1 cellular context compared by ENCODE assay signal in genomic region chr12:49622501-49623141, GRCh38.
TF ChIP-seq lines count a peak whose summit lies in the region.

No MANE protein-coding gene starts in this region.

TF ChIP-seq in HEK293, 187 proteins besides CTCF, POLR2A, EP300 and RAD21 (continued from another document and continues in another):
- no peak for TF ChIP-seq PRDM4 (tag by site-specific recombination; IDR thresholded peaks at IDR 0.05)
- TF ChIP-seq, protein P1, sequence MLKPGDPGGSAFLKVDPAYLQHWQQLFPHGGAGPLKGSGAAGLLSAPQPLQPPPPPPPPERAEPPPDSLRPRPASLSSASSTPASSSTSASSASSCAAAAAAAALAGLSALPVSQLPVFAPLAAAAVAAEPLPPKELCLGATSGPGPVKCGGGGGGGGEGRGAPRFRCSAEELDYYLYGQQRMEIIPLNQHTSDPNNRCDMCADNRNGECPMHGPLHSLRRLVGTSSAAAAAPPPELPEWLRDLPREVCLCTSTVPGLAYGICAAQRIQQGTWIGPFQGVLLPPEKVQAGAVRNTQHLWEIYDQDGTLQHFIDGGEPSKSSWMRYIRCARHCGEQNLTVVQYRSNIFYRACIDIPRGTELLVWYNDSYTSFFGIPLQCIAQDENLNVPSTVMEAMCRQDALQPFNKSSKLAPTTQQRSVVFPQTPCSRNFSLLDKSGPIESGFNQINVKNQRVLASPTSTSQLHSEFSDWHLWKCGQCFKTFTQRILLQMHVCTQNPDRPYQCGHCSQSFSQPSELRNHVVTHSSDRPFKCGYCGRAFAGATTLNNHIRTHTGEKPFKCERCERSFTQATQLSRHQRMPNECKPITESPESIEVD (tag by site-specific recombination; IDR thresholded peaks at IDR 0.05), result no peak
- TF ChIP-seq KLF16 (tag by site-specific recombination; IDR thresholded peaks at IDR 0.05), result 0 out of 2 replicates have a peak, but pooled peaks have one; percentile 14
- no peak for TF ChIP-seq ZNF501 (tag by site-specific recombination; IDR thresholded peaks at IDR 0.05)
- no peak for TF ChIP-seq SETDB1 (IDR thresholded peaks at IDR 0.05; ENCODE audit: insufficient read length, low read length)
- TF ChIP-seq, protein P2, sequence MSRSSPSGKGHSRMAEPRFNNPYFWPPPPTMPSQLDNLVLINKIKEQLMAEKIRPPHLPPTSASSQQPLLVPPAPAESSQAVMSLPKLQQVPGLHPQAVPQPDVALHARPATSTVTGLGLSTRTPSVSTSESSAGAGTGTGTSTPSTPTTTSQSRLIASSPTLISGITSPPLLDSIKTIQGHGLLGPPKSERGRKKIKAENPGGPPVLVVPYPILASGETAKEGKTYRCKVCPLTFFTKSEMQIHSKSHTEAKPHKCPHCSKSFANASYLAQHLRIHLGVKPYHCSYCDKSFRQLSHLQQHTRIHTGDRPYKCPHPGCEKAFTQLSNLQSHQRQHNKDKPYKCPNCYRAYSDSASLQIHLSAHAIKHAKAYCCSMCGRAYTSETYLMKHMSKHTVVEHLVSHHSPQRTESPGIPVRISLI (tag by site-specific recombination; IDR thresholded peaks at IDR 0.05), result peak; percentile 83; the same call in 1 of the 2 replicates
- no peak for TF ChIP-seq ZNF223 (tag by site-specific recombination; IDR thresholded peaks at IDR 0.05)
- TF ChIP-seq MZF1 (tag by site-specific recombination; IDR thresholded peaks at IDR 0.05; ENCODE audit: borderline replicate concordance), result 0 out of 2 replicates have a peak, but pooled peaks have one; percentile 41
- peak; percentile 64; the same call in 1 of the 2 replicates for TF ChIP-seq ZXDB (tag by site-specific recombination; IDR thresholded peaks at IDR 0.05)
- TF ChIP-seq SP3 (tag by site-specific recombination; IDR thresholded peaks at IDR 0.05), result no peak
- TF ChIP-seq, protein P3, sequence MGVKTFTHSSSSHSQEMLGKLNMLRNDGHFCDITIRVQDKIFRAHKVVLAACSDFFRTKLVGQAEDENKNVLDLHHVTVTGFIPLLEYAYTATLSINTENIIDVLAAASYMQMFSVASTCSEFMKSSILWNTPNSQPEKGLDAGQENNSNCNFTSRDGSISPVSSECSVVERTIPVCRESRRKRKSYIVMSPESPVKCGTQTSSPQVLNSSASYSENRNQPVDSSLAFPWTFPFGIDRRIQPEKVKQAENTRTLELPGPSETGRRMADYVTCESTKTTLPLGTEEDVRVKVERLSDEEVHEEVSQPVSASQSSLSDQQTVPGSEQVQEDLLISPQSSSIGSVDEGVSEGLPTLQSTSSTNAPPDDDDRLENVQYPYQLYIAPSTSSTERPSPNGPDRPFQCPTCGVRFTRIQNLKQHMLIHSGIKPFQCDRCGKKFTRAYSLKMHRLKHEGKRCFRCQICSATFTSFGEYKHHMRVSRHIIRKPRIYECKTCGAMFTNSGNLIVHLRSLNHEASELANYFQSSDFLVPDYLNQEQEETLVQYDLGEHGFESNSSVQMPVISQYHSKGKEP (tag by site-specific recombination; IDR thresholded peaks at IDR 0.05), result no peak
- TF ChIP-seq, protein P4, sequence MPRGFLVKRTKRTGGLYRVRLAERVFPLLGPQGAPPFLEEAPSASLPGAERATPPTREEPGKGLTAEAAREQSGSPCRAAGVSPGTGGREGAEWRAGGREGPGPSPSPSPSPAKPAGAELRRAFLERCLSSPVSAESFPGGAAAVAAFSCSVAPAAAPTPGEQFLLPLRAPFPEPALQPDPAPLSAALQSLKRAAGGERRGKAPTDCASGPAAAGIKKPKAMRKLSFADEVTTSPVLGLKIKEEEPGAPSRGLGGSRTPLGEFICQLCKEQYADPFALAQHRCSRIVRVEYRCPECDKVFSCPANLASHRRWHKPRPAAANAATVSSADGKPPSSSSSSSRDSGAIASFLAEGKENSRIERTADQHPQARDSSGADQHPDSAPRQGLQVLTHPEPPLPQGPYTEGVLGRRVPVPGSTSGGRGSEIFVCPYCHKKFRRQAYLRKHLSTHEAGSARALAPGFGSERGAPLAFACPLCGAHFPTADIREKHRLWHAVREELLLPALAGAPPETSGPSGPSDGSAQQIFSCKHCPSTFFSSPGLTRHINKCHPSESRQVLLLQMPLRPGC (tag by site-specific recombination; IDR thresholded peaks at IDR 0.05), result no peak
- no peak for TF ChIP-seq ZSCAN16 (tag by site-specific recombination; IDR thresholded peaks at IDR 0.05)
- TF ChIP-seq ZNF202 (tag by site-specific recombination; IDR thresholded peaks at IDR 0.05; ENCODE audit: borderline replicate concordance), result no peak
- no peak for TF ChIP-seq WT1 (tag by site-specific recombination; IDR thresholded peaks at IDR 0.05)
- no peak for TF ChIP-seq ZNF239 (tag by site-specific recombination; IDR thresholded peaks at IDR 0.05)
- TF ChIP-seq, protein P5, sequence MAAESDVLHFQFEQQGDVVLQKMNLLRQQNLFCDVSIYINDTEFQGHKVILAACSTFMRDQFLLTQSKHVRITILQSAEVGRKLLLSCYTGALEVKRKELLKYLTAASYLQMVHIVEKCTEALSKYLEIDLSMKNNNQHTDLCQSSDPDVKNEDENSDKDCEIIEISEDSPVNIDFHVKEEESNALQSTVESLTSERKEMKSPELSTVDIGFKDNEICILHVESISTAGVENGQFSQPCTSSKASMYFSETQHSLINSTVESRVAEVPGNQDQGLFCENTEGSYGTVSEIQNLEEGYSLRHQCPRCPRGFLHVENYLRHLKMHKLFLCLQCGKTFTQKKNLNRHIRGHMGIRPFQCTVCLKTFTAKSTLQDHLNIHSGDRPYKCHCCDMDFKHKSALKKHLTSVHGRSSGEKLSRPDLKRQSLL (tag by site-specific recombination; IDR thresholded peaks at IDR 0.05), result no peak
- TF ChIP-seq ZSCAN4 (tag by site-specific recombination; IDR thresholded peaks at IDR 0.05), result no peak
- no peak for TF ChIP-seq ZNF169 (tag by site-specific recombination; IDR thresholded peaks at IDR 0.05)
- TF ChIP-seq OVOL3 (tag by site-specific recombination; IDR thresholded peaks at IDR 0.05), result no peak
- TF ChIP-seq REST (tag by site-specific recombination; IDR thresholded peaks at IDR 0.05), result 0 out of 2 replicates have a peak, but pooled peaks have one; percentile 20
- no peak for TF ChIP-seq ZBTB48 (tag by site-specific recombination; IDR thresholded peaks at IDR 0.05)
- TF ChIP-seq ZNF548 (tag by site-specific recombination; IDR thresholded peaks at IDR 0.05), result no peak
- no peak for TF ChIP-seq GLIS2 (tag by site-specific recombination; IDR thresholded peaks at IDR 0.05)
- TF ChIP-seq, protein P6, sequence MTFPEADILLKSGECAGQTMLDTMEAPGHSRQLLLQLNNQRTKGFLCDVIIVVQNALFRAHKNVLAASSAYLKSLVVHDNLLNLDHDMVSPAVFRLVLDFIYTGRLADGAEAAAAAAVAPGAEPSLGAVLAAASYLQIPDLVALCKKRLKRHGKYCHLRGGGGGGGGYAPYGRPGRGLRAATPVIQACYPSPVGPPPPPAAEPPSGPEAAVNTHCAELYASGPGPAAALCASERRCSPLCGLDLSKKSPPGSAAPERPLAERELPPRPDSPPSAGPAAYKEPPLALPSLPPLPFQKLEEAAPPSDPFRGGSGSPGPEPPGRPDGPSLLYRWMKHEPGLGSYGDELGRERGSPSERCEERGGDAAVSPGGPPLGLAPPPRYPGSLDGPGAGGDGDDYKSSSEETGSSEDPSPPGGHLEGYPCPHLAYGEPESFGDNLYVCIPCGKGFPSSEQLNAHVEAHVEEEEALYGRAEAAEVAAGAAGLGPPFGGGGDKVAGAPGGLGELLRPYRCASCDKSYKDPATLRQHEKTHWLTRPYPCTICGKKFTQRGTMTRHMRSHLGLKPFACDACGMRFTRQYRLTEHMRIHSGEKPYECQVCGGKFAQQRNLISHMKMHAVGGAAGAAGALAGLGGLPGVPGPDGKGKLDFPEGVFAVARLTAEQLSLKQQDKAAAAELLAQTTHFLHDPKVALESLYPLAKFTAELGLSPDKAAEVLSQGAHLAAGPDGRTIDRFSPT (tag by site-specific recombination; IDR thresholded peaks at IDR 0.05), result no peak
- TF ChIP-seq, protein P7, sequence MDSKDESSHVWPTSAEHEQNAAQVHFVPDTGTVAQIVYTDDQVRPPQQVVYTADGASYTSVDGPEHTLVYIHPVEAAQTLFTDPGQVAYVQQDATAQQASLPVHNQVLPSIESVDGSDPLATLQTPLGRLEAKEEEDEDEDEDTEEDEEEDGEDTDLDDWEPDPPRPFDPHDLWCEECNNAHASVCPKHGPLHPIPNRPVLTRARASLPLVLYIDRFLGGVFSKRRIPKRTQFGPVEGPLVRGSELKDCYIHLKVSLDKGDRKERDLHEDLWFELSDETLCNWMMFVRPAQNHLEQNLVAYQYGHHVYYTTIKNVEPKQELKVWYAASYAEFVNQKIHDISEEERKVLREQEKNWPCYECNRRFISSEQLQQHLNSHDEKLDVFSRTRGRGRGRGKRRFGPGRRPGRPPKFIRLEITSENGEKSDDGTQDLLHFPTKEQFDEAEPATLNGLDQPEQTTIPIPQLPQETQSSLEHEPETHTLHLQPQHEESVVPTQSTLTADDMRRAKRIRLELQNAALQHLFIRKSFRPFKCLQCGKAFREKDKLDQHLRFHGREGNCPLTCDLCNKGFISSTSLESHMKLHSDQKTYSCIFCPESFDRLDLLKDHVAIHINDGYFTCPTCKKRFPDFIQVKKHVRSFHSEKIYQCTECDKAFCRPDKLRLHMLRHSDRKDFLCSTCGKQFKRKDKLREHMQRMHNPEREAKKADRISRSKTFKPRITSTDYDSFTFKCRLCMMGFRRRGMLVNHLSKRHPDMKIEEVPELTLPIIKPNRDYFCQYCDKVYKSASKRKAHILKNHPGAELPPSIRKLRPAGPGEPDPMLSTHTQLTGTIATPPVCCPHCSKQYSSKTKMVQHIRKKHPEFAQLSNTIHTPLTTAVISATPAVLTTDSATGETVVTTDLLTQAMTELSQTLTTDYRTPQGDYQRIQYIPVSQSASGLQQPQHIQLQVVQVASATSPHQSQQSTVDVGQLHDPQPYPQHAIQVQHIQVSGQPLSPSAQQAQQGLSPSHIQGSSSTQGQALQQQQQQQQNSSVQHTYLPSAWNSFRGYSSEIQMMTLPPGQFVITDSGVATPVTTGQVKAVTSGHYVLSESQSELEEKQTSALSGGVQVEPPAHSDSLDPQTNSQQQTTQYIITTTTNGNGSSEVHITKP (tag by site-specific recombination; IDR thresholded peaks at IDR 0.05), result no peak
- TF ChIP-seq ZNF843 (tag by site-specific recombination; IDR thresholded peaks at IDR 0.05), result 0 out of 2 replicates have a peak, but pooled peaks have one; percentile 14
- no peak for TF ChIP-seq ZNF404 (tag by site-specific recombination; IDR thresholded peaks at IDR 0.05)
- TF ChIP-seq ZNF175 (tag by site-specific recombination; IDR thresholded peaks at IDR 0.05), result no peak
- no peak for TF ChIP-seq ZNF777 (tag by site-specific recombination; IDR thresholded peaks at IDR 0.05; ENCODE audit: borderline replicate concordance)
- TF ChIP-seq ZSCAN23 (tag by site-specific recombination; IDR thresholded peaks at IDR 0.05), result no peak
- TF ChIP-seq, protein P8, sequence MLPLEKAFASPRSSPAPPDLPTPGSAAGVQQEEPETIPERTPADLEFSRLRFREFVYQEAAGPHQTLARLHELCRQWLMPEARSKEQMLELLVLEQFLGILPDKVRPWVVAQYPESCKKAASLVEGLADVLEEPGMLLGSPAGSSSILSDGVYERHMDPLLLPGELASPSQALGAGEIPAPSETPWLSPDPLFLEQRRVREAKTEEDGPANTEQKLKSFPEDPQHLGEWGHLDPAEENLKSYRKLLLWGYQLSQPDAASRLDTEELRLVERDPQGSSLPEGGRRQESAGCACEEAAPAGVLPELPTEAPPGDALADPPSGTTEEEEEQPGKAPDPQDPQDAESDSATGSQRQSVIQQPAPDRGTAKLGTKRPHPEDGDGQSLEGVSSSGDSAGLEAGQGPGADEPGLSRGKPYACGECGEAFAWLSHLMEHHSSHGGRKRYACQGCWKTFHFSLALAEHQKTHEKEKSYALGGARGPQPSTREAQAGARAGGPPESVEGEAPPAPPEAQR (tag by site-specific recombination; IDR thresholded peaks at IDR 0.05), result no peak
